30 cellular contexts compared by ENCODE assay signal in genomic region chr16:84329016-84329415, GRCh38. TPM values are rescaled to one million over a fixed set of nuclear protein-coding genes. Genes with fewer than 3 reads are reported as not detected.
"Had no signal": no experiment of that assay in that cellular context is flagged by ENCODE, and none has a peak within 500 bp of the region (broad histone marks: within the 10 kb centered on the region; RNA-seq: fewer than 3 reads in every experiment).

No MANE protein-coding gene starts in this region.

- H3K4me3 Mint-ChIP-seq: immature natural killer cell; naive thymus-derived CD8-positive, alpha-beta T cell; nephron; stimulated activated effector memory CD8-positive, alpha-beta T cell treated with anti-CD3 and anti-CD28 coated beads, Interleukin-12 subunit alpha, Interleukin-12 subunit beta, amount 100 ng/mL, for 72 hours; stimulated activated naive CD8-positive, alpha-beta T cell treated with anti-CD3 and anti-CD28 coated beads, Interleukin-15, Interleukin-2, amounts not matched to agents 100 ng/mL and 50 ng/mL, for 24 hours had no signal

- H3K4me1 Mint-ChIP-seq: immature natural killer cell; naive thymus-derived CD8-positive, alpha-beta T cell; nephron; stimulated activated effector memory CD8-positive, alpha-beta T cell treated with anti-CD3 and anti-CD28 coated beads, Interleukin-12 subunit alpha, Interleukin-12 subunit beta, amount 100 ng/mL, for 72 hours had no signal

- H3K9me3 Mint-ChIP-seq: immature natural killer cell; nephron; neural progenitor cell; stimulated activated effector memory CD8-positive, alpha-beta T cell treated with anti-CD3 and anti-CD28 coated beads, Interleukin-12 subunit alpha, Interleukin-12 subunit beta, amount 100 ng/mL, for 72 hours; stimulated activated naive CD8-positive, alpha-beta T cell treated with anti-CD3 and anti-CD28 coated beads, Interleukin-15, Interleukin-2, amounts not matched to agents 100 ng/mL and 50 ng/mL, for 24 hours had no signal

- H3K27me3 Mint-ChIP-seq: stimulated activated naive CD8-positive, alpha-beta T cell treated with anti-CD3 and anti-CD28 coated beads, Interleukin-15, Interleukin-2, amounts not matched to agents 100 ng/mL and 50 ng/mL, for 24 hours had no signal

- H3K27me3 ChIP-seq: left lung, neural progenitor cell, neutrophil, suprapubic skin, tibial artery, uterus had no signal

- H3K27ac Mint-ChIP-seq: immature natural killer cell; naive thymus-derived CD8-positive, alpha-beta T cell; nephron; stimulated activated effector memory CD8-positive, alpha-beta T cell treated with anti-CD3 and anti-CD28 coated beads, Interleukin-12 subunit alpha, Interleukin-12 subunit beta, amount 100 ng/mL, for 72 hours; stimulated activated naive CD8-positive, alpha-beta T cell treated with anti-CD3 and anti-CD28 coated beads, Interleukin-15, Interleukin-2, amounts not matched to agents 100 ng/mL and 50 ng/mL, for 24 hours had no signal

- H3K4me3 ChIP-seq: left lung, lower lobe of right lung, neural progenitor cell, prostate gland, spleen, suprapubic skin, thoracic aorta, tibial artery, uterus had no signal

- H3K27ac ChIP-seq: left lung, lower lobe of right lung, neural progenitor cell, neutrophil, parathyroid adenoma, prostate gland, spleen, suprapubic skin, thoracic aorta, tibial artery, uterus had no signal

- DNase-seq: hypothalamus; immature natural killer cell; kidney; left colon; left lung; lower lobe of right lung; mammary epithelial cell; mesenchymal stem cell; naive thymus-derived CD8-positive, alpha-beta T cell; occipital lobe; retina; right cardiac atrium; small intestine; spleen; stimulated activated CD4-positive, alpha-beta T cell treated with anti-CD3 and anti-CD28 coated beads, Interleukin-4, amount 100 ng/mL, for 24 hours; stimulated activated naive CD4-positive, alpha-beta T cell; tibial artery; trophoblast cell; uterus had no signal

- H3K36me3 Mint-ChIP-seq: immature natural killer cell; naive thymus-derived CD8-positive, alpha-beta T cell; neural progenitor cell; stimulated activated effector memory CD8-positive, alpha-beta T cell treated with anti-CD3 and anti-CD28 coated beads, Interleukin-12 subunit alpha, Interleukin-12 subunit beta, amount 100 ng/mL, for 72 hours had no signal

RNA-seq across cellular contexts. Expression of gene WFDC1, which starts 34.3 kb away (rescaled TPM):
- total RNA-seq: mammary epithelial cell; naive thymus-derived CD8-positive, alpha-beta T cell had no signal
- polyA plus RNA-seq: immature natural killer cell; mammary epithelial cell; naive thymus-derived CD8-positive, alpha-beta T cell had no signal

RNA-seq across cellular contexts. Expression of gene ATP2C2, which starts 39.3 kb away (rescaled TPM):
- total RNA-seq: naive thymus-derived CD8-positive, alpha-beta T cell; osteocyte; right cardiac atrium; subcutaneous adipose tissue had no signal
- polyA plus RNA-seq: immature natural killer cell; mammary epithelial cell; naive thymus-derived CD8-positive, alpha-beta T cell; right cardiac atrium had no signal
